Comparison of ENCODE assay signal across 21 cellular contexts in genomic region chr7:66353547-66353946, GRCh38.
A peak's percentile ranks its signal among the peaks of the same experiment; 100 is the strongest.
DNase-seq lines count a peak whose midpoint lies in the region; ATAC-seq, FAIRE-seq and TF ChIP-seq lines count a peak whose summit lies in the region.
"Had no signal": no experiment of that assay in that cellular context is flagged by ENCODE, and none has a peak within 500 bp of the region (broad histone marks: within the 10 kb centered on the region; RNA-seq: fewer than 3 reads in every experiment).

No MANE protein-coding gene starts in this region.

- H3K4me2 ChIP-seq in HepG2 (ENCODE audit: low read depth, low read length) (no peak overlapping the region), mammary epithelial cell (ENCODE audit: insufficient read depth, low read depth, low read length) (peak overlapping the region; percentile 70)
- H3K4me2 ChIP-seq: A549, KMS-11 had no signal

- no peaks in the 10 kb centered on the region for H3K27me3 ChIP-seq in liver (ENCODE audit: control insufficient read depth in 4 of 4, insufficient read depth in 4 of 4, low read length in 3 of 4)
- no peaks in the 10 kb centered on the region for H3K27me3 ChIP-seq in HepG2 (ENCODE audit: control insufficient read depth in 1 of 2, insufficient read depth in 2 of 2, low read length in 2 of 2)
- no peaks in the 10 kb centered on the region for H3K27me3 ChIP-seq in mammary epithelial cell (ENCODE audit: insufficient read depth, low read length)
- H3K27me3 ChIP-seq in prostate gland (replicated peaks; ENCODE audit: insufficient read depth), result no peaks in the 10 kb centered on the region
- H3K27me3 ChIP-seq: dorsolateral prefrontal cortex, uterus had no signal

- H3K9me3 ChIP-seq in liver (ENCODE audit: control insufficient read depth in 4 of 4, low read length in 3 of 4) (no peaks in the 10 kb centered on the region), HepG2 (ENCODE audit: low read length) (no peaks in the 10 kb centered on the region), mammary epithelial cell (replicated peaks; ENCODE audit: insufficient read depth, low read length) (no peaks in the 10 kb centered on the region), prostate gland (no peaks in the 10 kb centered on the region)
- H3K9me3 ChIP-seq: A549, uterus had no signal

- POLR2A ChIA-PET in HepG2 (lab: Yijun Ruan, JAX), result no interaction called here

- FAIRE-seq in HepG2 (lab: Jason Lieb, UNC), result no peak
- FAIRE-seq: A549, GM12878 had no signal

- no peak for ATAC-seq in HepG2
- ATAC-seq in GM19328 (IDR thresholded peaks at IDR 0.05; ENCODE audit: unreplicated experiment), result no peak
- ATAC-seq: A549; GM12878; stimulated activated naive CD8-positive, alpha-beta T cell treated with anti-CD3 and anti-CD28 coated beads, Interleukin-15, amount 100 ng/mL, for 72 hours had no signal

- dilution Hi-C loops in mammary epithelial cell (cut with HindIII; ENCODE audit: low sequenced_read_pairs), result no loop called here

- H3K79me2 ChIP-seq in HepG2 (ENCODE audit: insufficient read depth, low read length) (no peaks in the 10 kb centered on the region), mammary epithelial cell (ENCODE audit: insufficient read depth, low read length) (peaks cover 44% of the 10 kb centered on the region)

- H4K20me1 ChIP-seq in HepG2 (ENCODE audit: insufficient read depth, low read length) (no peaks in the 10 kb centered on the region), mammary epithelial cell (ENCODE audit: insufficient read depth, low read length) (no peaks in the 10 kb centered on the region)

- DNase-seq in HepG2 (ENCODE audit: low spot score), result no peak
- peak; percentile 86 for DNase-seq in mammary epithelial cell
- DNase-seq in fibroblast of villous mesenchyme (ENCODE audit: low read depth), result peak; percentile 46
- peak; percentile 56 for DNase-seq in stromal cell of bone marrow (ENCODE audit: low read depth)
- no peak for DNase-seq in prostate gland (ENCODE audit: low spot score)
- DNase-seq in T1000 (lab: John Stamatoyannopoulos, UW), result no peak
- DNase-seq: activated CD4-positive, alpha-beta T cell treated with anti-CD3 and anti-CD28 coated beads for 4 hours; activated CD8-positive, alpha-beta memory T cell treated with anti-CD3 and anti-CD28 coated beads, Interleukin-2, amount 50 U/mL, for 48 hours; activated naive CD4-positive, alpha-beta T cell treated with Interleukin-2 at 50 U/mL for 16 hours; dorsolateral prefrontal cortex; NCI-H146; SIG-M5; stimulated activated naive CD8-positive, alpha-beta T cell treated with anti-CD3 and anti-CD28 coated beads, Interleukin-15, amount 100 ng/mL, for 72 hours; uterus had no signal

- H3K4me3 ChIP-seq in liver (ENCODE audit: low read depth in 1 of 3, low read length in 3 of 3) (no peak overlapping the region), HepG2 (replicated peaks in 1 of 3; ENCODE audit: insufficient read depth in 1 of 3, low read depth in 2 of 3, low read length in 3 of 3) (no peak overlapping the region), mammary epithelial cell (replicated peaks in 1 of 3; ENCODE audit: insufficient read depth in 1 of 3, low read depth in 2 of 3, low read length in 3 of 3) (no peak overlapping the region), fibroblast of villous mesenchyme (ENCODE audit: low read depth, low read length) (no peak overlapping the region), prostate gland (no peak overlapping the region)
- H3K4me3 ChIP-seq: A549, dorsolateral prefrontal cortex, GM12878, lung, uterus had no signal

- TF ChIP-seq POLR2A in HepG2 (IDR thresholded peaks at IDR 0.05; ENCODE audit: insufficient read depth in 1 of 2, low read depth in 2 of 2, low read length in 2 of 2), result no peak
- no peak for TF ChIP-seq POLR2A in prostate gland (IDR thresholded peaks at IDR 0.05)

- H2AFZ ChIP-seq in HepG2 (ENCODE audit: low read length) (no peak overlapping the region), mammary epithelial cell (ENCODE audit: low read depth, low read length) (no peak overlapping the region)

- WGBS in liver, result 89% methylated on average over 5 of the region's 5 CpGs
- 97% methylated on average over 5 of the region's 5 CpGs for WGBS in HepG2 (ENCODE audit: low lambda C conversion rate)
- WGBS in mammary epithelial cell (ENCODE audit: low coverage, missing lambda C conversion rate), result 7% methylated on average over 4 of the region's 5 CpGs
- WGBS in prostate gland, result 92% methylated on average over 5 of the region's 5 CpGs

- H3K27ac ChIP-seq in liver (ENCODE audit: low read depth in 1 of 2, low read length in 2 of 2) (no peak overlapping the region), HepG2 (ENCODE audit: extremely low read length, insufficient read depth, low read length) (no peak overlapping the region), mammary epithelial cell (ENCODE audit: insufficient read depth, low read depth, low read length) (peak overlapping the region; percentile 92), prostate gland (no peak overlapping the region)
- H3K27ac ChIP-seq: A549, dorsolateral prefrontal cortex, HL-60, KMS-11, uterus had no signal

- H3K9ac ChIP-seq in liver (ENCODE audit: low read depth in 1 of 2, low read length in 2 of 2) (no peak overlapping the region), HepG2 (ENCODE audit: insufficient read depth, low read depth, low read length) (no peak overlapping the region), mammary epithelial cell (ENCODE audit: insufficient read depth, low read length) (peak overlapping the region; percentile 31)
- H3K9ac ChIP-seq: KMS-11 had no signal

- CTCF ChIA-PET in HepG2 (lab: Yijun Ruan, JAX; ENCODE audit: low intra/inter-chr PET ratio, low total read pairs) (no interaction called here), mammary epithelial cell (lab: Charles Lee; ENCODE audit: low non-redundant PET) (no interaction called here)

- no TSS peak for BruUV-seq in HepG2 (replicated peaks; lab: Mats Ljungman, UMichigan)
- no TSS peak for BruUV-seq in mammary epithelial cell (replicated peaks; lab: Mats Ljungman, UMichigan)

- intact Hi-C loops in HepG2 (cut with micrococcal nuclease; ENCODE audit: unreplicated experiment), result no loop called here
- intact Hi-C loops in mammary epithelial cell (cut with micrococcal nuclease), result loop anchor here (1.0 to 10.0 kb wide), 4 partner anchors 44 to 319 kb away; no protein-coding TSS in a partner anchor
- intact Hi-C loops in prostate gland (cut with DNase I), result no loop called here

- H3K4me1 ChIP-seq in liver (ENCODE audit: control insufficient read depth in 4 of 4, insufficient read depth in 4 of 4, low read length in 3 of 4) (no peaks in the 10 kb centered on the region), HepG2 (ENCODE audit: insufficient read depth, low read length) (peaks cover 37% of the 10 kb centered on the region), mammary epithelial cell (ENCODE audit: insufficient read depth, low read length) (peaks cover 58% of the 10 kb centered on the region), prostate gland (replicated peaks) (no peaks in the 10 kb centered on the region)

- in situ Hi-C loops in HepG2 (cut with HindIII; ENCODE audit: extremely low pct_ligation_motif_present, low pct_unique_long_range_greater_than_20kb) (no loop called here), mammary epithelial cell (cut with MboI; ENCODE audit: low sequenced_read_pairs in 2 of 2) (no loop called here)

- no peak for TF ChIP-seq CTCF in liver (IDR thresholded peaks at IDR 0.05; ENCODE audit: low read depth, low read length, missing input control)
- TF ChIP-seq CTCF in HepG2 (CRISPR knock-in tag; IDR thresholded peaks at IDR 0.05), result no peak
- no peak for TF ChIP-seq CTCF in mammary epithelial cell (conservative IDR thresholded peaks at IDR 0.05 in 1 of 2, IDR thresholded peaks at IDR 0.05 in 1 of 2; ENCODE audit: extremely low read depth in 1 of 2, insufficient read depth in 1 of 2, low read depth in 1 of 2, low read length in 2 of 2)
- no peak for TF ChIP-seq CTCF in fibroblast of villous mesenchyme (IDR thresholded peaks at IDR 0.05; ENCODE audit: insufficient read depth, low read depth, low read length)
- TF ChIP-seq CTCF in prostate gland (IDR thresholded peaks at IDR 0.05), result no peak

- H3K36me3 ChIP-seq in liver (ENCODE audit: control insufficient read depth in 4 of 4, insufficient read depth in 3 of 4, low read depth in 1 of 4, low read length in 3 of 4) (peaks cover 0 to 5% (median 0%) of the 10 kb centered on the region in 4 donors), HepG2 (replicated peaks in 1 of 2; ENCODE audit: control insufficient read depth in 1 of 2, insufficient read depth in 2 of 2, low read length in 2 of 2) (peaks cover 1 to 3% of the 10 kb centered on the region in 2 experiments; a peak in 1 of 5 replicates), mammary epithelial cell (ENCODE audit: insufficient read depth, low read length) (no peaks in the 10 kb centered on the region), prostate gland (no peaks in the 10 kb centered on the region)
- H3K36me3 ChIP-seq: uterus had no signal

- TF ChIP-seq RAD21 in liver (IDR thresholded peaks at IDR 0.05) (peak; percentile 17 to 42), HepG2 (CRISPR knock-in tag; IDR thresholded peaks at IDR 0.05) (no peak)

- no peak for TF ChIP-seq EP300 in HepG2 (IDR thresholded peaks at IDR 0.05; ENCODE audit: low read depth in 2 of 2, low read length in 2 of 2)
- no peak for TF ChIP-seq EP300 in HepG2 (CRISPR knock-in tag; IDR thresholded peaks at IDR 0.05; ENCODE audit: borderline replicate concordance)

TF ChIP-seq in liver, 16 proteins besides CTCF, POLR2A, EP300 and RAD21 (continues in another document):
- TF ChIP-seq MAX (IDR thresholded peaks at IDR 0.05) (no peak), HNF4A (conservative IDR thresholded peaks at IDR 0.05) (peak; percentile 57 to 64), YY1 (IDR thresholded peaks at IDR 0.05) (peak; percentile 23), RXRA (IDR thresholded peaks at IDR 0.05) (peak; percentile 18 to 19), JUND (IDR thresholded peaks at IDR 0.05) (no peak), GABPA (IDR thresholded peaks at IDR 0.05 in 1 of 2, conservative IDR thresholded peaks at IDR 0.05 in 1 of 2) (no peak)

TF ChIP-seq in HepG2, 621 proteins besides CTCF, POLR2A, EP300 and RAD21 (continues in another document):
- TF ChIP-seq ZNF276 (CRISPR knock-in tag; IDR thresholded peaks at IDR 0.05; ENCODE audit: low read depth) (no peak), HOXD1 (CRISPR knock-in tag; IDR thresholded peaks at IDR 0.05) (no peak), ZNF788 (CRISPR knock-in tag; IDR thresholded peaks at IDR 0.05; ENCODE audit: borderline replicate concordance) (no peak), ZNF83 (CRISPR knock-in tag; IDR thresholded peaks at IDR 0.05; ENCODE audit: borderline replicate concordance) (no peak)

Comparison
In these comparisons a context has a peak if more than half of its experiments do, and no peak if none do; other contexts are left out.
1. DNase-seq: peak in mammary epithelial cell (single experiment), fibroblast of villous mesenchyme (single experiment) and stromal cell of bone marrow (single experiment); none in HepG2 (single experiment), prostate gland (single experiment) and T1000 (single experiment).